In genomic region chr2:27663463-27664244, GRCh38 we compare ENCODE assay signal across 1 cellular context.
TF ChIP-seq lines count a peak whose summit lies in the region.

SLC4A1AP (plus strand) TSS chr2:27663889; CDS start chr2:27663915, 26 bp downstream.
SUPT7L (minus strand) TSS chr2:27663614; CDS start chr2:27662192, 1,422 bp downstream.

TF ChIP-seq in GM12878, 131 proteins besides CTCF, POLR2A, EP300 and RAD21 (continued from another document and continues in another):
- TF ChIP-seq KLF5 (IDR thresholded peaks at IDR 0.05; ENCODE audit: partially characterized antibody): peak; percentile 84
- TF ChIP-seq MTA3 (IDR thresholded peaks at IDR 0.05; ENCODE audit: borderline replicate concordance, low read length): peak; percentile 93; the same call in 1 of the 2 replicates
- peak; percentile 43 for TF ChIP-seq SREBF1 (IDR thresholded peaks at IDR 0.05; ENCODE audit: low read length)
- TF ChIP-seq USF1 (IDR thresholded peaks at IDR 0.05; ENCODE audit: borderline replicate concordance, extremely low read length, insufficient read depth, low read depth, low read length): peak; percentile 23
- no peak for TF ChIP-seq ZNF274 (IDR thresholded peaks at IDR 0.05; ENCODE audit: insufficient read depth, insufficient read length)
- TF ChIP-seq SMC3 (IDR thresholded peaks at IDR 0.05; ENCODE audit: borderline replicate concordance, low read length): no peak
- peak; percentile 70 for TF ChIP-seq SMARCA5 (IDR thresholded peaks at IDR 0.05)
- TF ChIP-seq ELK1 (IDR thresholded peaks at IDR 0.05; ENCODE audit: low read depth, low read length): peak; percentile 53; the same call in 1 of the 2 replicates
- TF ChIP-seq RB1 (IDR thresholded peaks at IDR 0.05; ENCODE audit: borderline replicate concordance): peak; percentile 99
- no peak for TF ChIP-seq SREBF2 (IDR thresholded peaks at IDR 0.05; ENCODE audit: low read length)
- peak; percentile 87 for TF ChIP-seq ZNF687 (IDR thresholded peaks at IDR 0.05)
- TF ChIP-seq MYB (IDR thresholded peaks at IDR 0.05; ENCODE audit: borderline replicate concordance, low read depth, low read length): 0 out of 2 replicates have a peak, but pooled peaks have one; percentile 23
- TF ChIP-seq E2F8 (IDR thresholded peaks at IDR 0.05; ENCODE audit: low read depth, partially characterized antibody): peak; percentile 98
- no peak for TF ChIP-seq MYC (IDR thresholded peaks at IDR 0.05; ENCODE audit: insufficient read depth, insufficient read length, insufficient replicate concordance, low read length, severe bottlenecking)
- peak; percentile 100 for TF ChIP-seq ZBTB40 (IDR thresholded peaks at IDR 0.05; ENCODE audit: borderline replicate concordance)
- TF ChIP-seq NR2C1 (IDR thresholded peaks at IDR 0.05): peak; percentile 96
- TF ChIP-seq USF2 (IDR thresholded peaks at IDR 0.05; ENCODE audit: borderline replicate concordance, low read depth, low read length): no peak
- no peak; the same call in 1 of the 2 replicates for TF ChIP-seq JUNB (IDR thresholded peaks at IDR 0.05)
- TF ChIP-seq EGR1 (IDR thresholded peaks at IDR 0.05; ENCODE audit: borderline replicate concordance in 1 of 2, low read depth in 2 of 2, low read length in 2 of 2): peak; percentile 44; a peak in 2 of 3 replicates
- TF ChIP-seq ATF2 (IDR thresholded peaks at IDR 0.05; ENCODE audit: low read length): 0 out of 2 replicates have a peak, but pooled peaks have one; percentile 83
- TF ChIP-seq PBX3 (IDR thresholded peaks at IDR 0.05; ENCODE audit: insufficient replicate concordance, low read depth, low read length): no peak
- TF ChIP-seq TARDBP (IDR thresholded peaks at IDR 0.05; ENCODE audit: borderline replicate concordance): peak; percentile 41; the same call in 1 of the 2 replicates
- TF ChIP-seq HCFC1 (IDR thresholded peaks at IDR 0.05; ENCODE audit: low read length): peak; percentile 81
- peak; percentile 85 for TF ChIP-seq RELA (IDR thresholded peaks at IDR 0.05; ENCODE audit: borderline replicate concordance, partially characterized antibody)
- peak; percentile 87 for TF ChIP-seq MLLT1 (IDR thresholded peaks at IDR 0.05)
- 0 out of 2 replicates have a peak, but pooled peaks have one; percentile 60 for TF ChIP-seq TBL1XR1 (IDR thresholded peaks at IDR 0.05; ENCODE audit: low read depth, low read length)
- peak; percentile 97 for TF ChIP-seq TAF1 (IDR thresholded peaks at IDR 0.05; ENCODE audit: borderline replicate concordance, low read depth, low read length)
- TF ChIP-seq CHD2 (IDR thresholded peaks at IDR 0.05; ENCODE audit: borderline replicate concordance, low read depth, low read length): 0 out of 2 replicates have a peak, but pooled peaks have one; percentile 47
- peak; percentile 89 for TF ChIP-seq ZZZ3 (IDR thresholded peaks at IDR 0.05; ENCODE audit: control insufficient read depth, insufficient read length, low read depth)
- peak; percentile 99 for TF ChIP-seq NBN (IDR thresholded peaks at IDR 0.05)
- peak; percentile 80 for TF ChIP-seq POLR2AphosphoS2 (IDR thresholded peaks at IDR 0.05; ENCODE audit: low read depth, low read length)
- no peak for TF ChIP-seq BRCA1 (IDR thresholded peaks at IDR 0.05; ENCODE audit: low read depth, low read length)
- TF ChIP-seq SKIL (IDR thresholded peaks at IDR 0.05; ENCODE audit: low read depth, poor library complexity, severe bottlenecking): peak; percentile 94
- TF ChIP-seq CHD4 (IDR thresholded peaks at IDR 0.05): no peak
- TF ChIP-seq POLR2AphosphoS5 (IDR thresholded peaks at IDR 0.05; ENCODE audit: low read length): peak; percentile 89
- no peak for TF ChIP-seq EZH2 (IDR thresholded peaks at IDR 0.05; ENCODE audit: borderline replicate concordance, control insufficient read depth, low read depth, low read length)
- TF ChIP-seq SIX5 (IDR thresholded peaks at IDR 0.05; ENCODE audit: low read depth, low read length, severe bottlenecking): peak; percentile 55
